11 cellular contexts compared by ENCODE assay signal in the genomic region with DNA sequence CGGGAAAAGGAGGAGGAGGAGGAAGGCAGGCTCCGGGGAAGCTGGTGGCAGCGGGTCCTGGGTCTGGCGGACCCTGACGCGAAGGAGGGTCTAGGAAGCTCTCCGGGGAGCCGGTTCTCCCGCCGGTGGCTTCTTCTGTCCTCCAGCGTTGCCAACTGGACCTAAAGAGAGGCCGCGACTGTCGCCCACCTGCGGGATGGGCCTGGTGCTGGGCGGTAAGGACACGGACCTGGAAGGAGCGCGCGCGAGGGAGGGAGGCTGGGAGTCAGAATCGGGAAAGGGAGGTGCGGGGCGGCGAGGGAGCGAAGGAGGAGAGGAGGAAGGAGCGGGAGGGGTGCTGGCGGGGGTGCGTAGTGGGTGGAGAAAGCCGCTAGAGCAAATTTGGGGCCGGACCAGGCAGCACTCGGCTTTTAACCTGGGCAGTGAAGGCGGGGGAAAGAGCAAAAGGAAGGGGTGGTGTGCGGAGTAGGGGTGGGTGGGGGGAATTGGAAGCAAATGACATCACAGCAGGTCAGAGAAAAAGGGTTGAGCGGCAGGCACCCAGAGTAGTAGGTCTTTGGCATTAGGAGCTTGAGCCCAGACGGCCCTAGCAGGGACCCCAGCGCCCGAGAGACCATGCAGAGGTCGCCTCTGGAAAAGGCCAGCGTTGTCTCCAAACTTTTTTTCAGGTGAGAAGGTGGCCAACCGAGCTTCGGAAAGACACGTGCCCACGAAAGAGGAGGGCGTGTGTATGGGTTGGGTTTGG. TPM values are rescaled to one million over a fixed set of nuclear protein-coding genes. Genes with fewer than 3 reads are reported as not detected.
A peak's percentile ranks its signal among the peaks of the same experiment; 100 is the strongest.
DNase-seq lines count a peak whose midpoint lies in the region; ATAC-seq and TF ChIP-seq lines count a peak whose summit lies in the region.
"Had no signal": no experiment of that assay in that cellular context is flagged by ENCODE, and none has a peak within 500 bp of the region (broad histone marks: within the 10 kb centered on the region; RNA-seq: fewer than 3 reads in every experiment).

A gene (plus strand): TSS at position 546 of the 745 bp plus-strand sequence. CDS start 70 bp downstream, at position 616.

- H3K4me3 ChIP-seq in body of pancreas, result peak within 1 kb of the TSS; percentile 31 to 35
- peak within 1 kb of the TSS; percentile 65 for H3K4me3 ChIP-seq in iPS-11a (ENCODE audit: low read depth, low read length)
- H3K4me3 ChIP-seq: BLaER1 treated with 17β-estradiol and CSF1 and Interleukin-3, amounts not matched to agents 10 nM and 100 nM had no signal

- no peaks in the 10 kb centered on the region for H3K27me3 Mint-ChIP-seq in Calu3 (ENCODE audit: unreplicated experiment)

- CTCF ChIA-PET in Calu3 (lab: Charles Lee), result interaction anchor here (0.6 to 2.0 kb wide), 8 partner anchors 10 to 458 kb away, joined by 3 to 9 read pairs (median 4); no protein-coding TSS in a partner anchor

- ATAC-seq in body of pancreas (peak; percentile 84), HG03135 (IDR thresholded peaks at IDR 0.05; ENCODE audit: unreplicated experiment) (no peak), HG03457 (IDR thresholded peaks at IDR 0.05; ENCODE audit: unreplicated experiment) (no peak)
- ATAC-seq: activated T-cell treated with anti-CD3 and anti-CD28 coated beads, Interleukin-2, amount 50 U/mL, for 4 hours had no signal

- H3K4me3 Mint-ChIP-seq in Calu3 (ENCODE audit: low read depth, unreplicated experiment), result peak within 1 kb of the TSS; percentile 97
- H3K4me3 Mint-ChIP-seq: activated T-cell treated with anti-CD3 and anti-CD28 coated beads, Interleukin-2, amount 50 U/mL, for 4 hours had no signal

- H3K9me3 ChIP-seq in body of pancreas, result no peaks in the 10 kb centered on the region

- no peak for TF ChIP-seq CTCF in Calu3 (IDR thresholded peaks at IDR 0.05; ENCODE audit: unreplicated experiment)
- no peak for TF ChIP-seq CTCF in body of pancreas (IDR thresholded peaks at IDR 0.05)

- H3K4me1 ChIP-seq in body of pancreas, result peaks cover 12% of the 10 kb centered on the region

- DNase-seq in Calu3 (peak; percentile 87), body of pancreas (peak; percentile 63 to 76 (median 68)), posterior cingulate gyrus (peak in 7 of 10 donors; percentile 8 to 84 (median 29)), RPMI8226 (no peak), NCI-H1930 (lab: John Stamatoyannopoulos, UW) (no peak)
- DNase-seq: activated T-cell treated with anti-CD3 and anti-CD28 coated beads, Interleukin-2, amount 50 U/mL, for 4 hours; stimulated activated CD4-positive, alpha-beta T cell treated with anti-CD3 and anti-CD28 coated beads, Interleukin-1b, Interleukin-23, amount 100 ng/mL, for 48 hours had no signal

- peak within 1 kb of the TSS; percentile 98 for H3K27ac Mint-ChIP-seq in Calu3 (ENCODE audit: unreplicated experiment)

- intact Hi-C loops in Calu3 (cut with micrococcal nuclease; ENCODE audit: unreplicated experiment), result no loop called here
- intact Hi-C loops in body of pancreas (cut with DNase I), result no loop called here
- intact Hi-C loops in posterior cingulate gyrus (cut with DNase I), result no loop called here

- no peaks in the 10 kb centered on the region for H3K36me3 ChIP-seq in body of pancreas (replicated peaks in 1 of 2; ENCODE audit: insufficient read depth in 1 of 2, low read depth in 2 of 2)
- H3K36me3 ChIP-seq: BLaER1 treated with 17β-estradiol and CSF1 and Interleukin-3, amounts not matched to agents 10 nM and 100 nM had no signal

- H3K4me1 Mint-ChIP-seq in Calu3 (ENCODE audit: low read depth, unreplicated experiment), result peaks cover 31% of the 10 kb centered on the region

- BruUV-seq in Calu3 (replicated peaks; lab: Mats Ljungman, UMichigan), result no TSS peak

- peak within 1 kb of the TSS; percentile 18 to 85 (median 82) for H3K27ac ChIP-seq in body of pancreas
- H3K27ac ChIP-seq: BLaER1 treated with 17β-estradiol and CSF1 and Interleukin-3, amounts not matched to agents 10 nM and 100 nM had no signal

- H3K9me3 Mint-ChIP-seq in Calu3 (ENCODE audit: low read depth, unreplicated experiment), result no peaks in the 10 kb centered on the region
- H3K9me3 Mint-ChIP-seq: activated T-cell treated with anti-CD3 and anti-CD28 coated beads, Interleukin-2, amount 50 U/mL, for 4 hours had no signal

- H3K27me3 ChIP-seq in body of pancreas, result peaks cover 0 to 6% of the 10 kb centered on the region in 2 donors
- H3K27me3 ChIP-seq: BLaER1 treated with 17β-estradiol and CSF1 and Interleukin-3, amounts not matched to agents 10 nM and 100 nM had no signal

- H3K36me3 Mint-ChIP-seq in Calu3 (ENCODE audit: insufficient read depth, unreplicated experiment), result peaks cover 65% of the 10 kb centered on the region

- peak in 2 of 3 donors; percentile 89 to 94 for TF ChIP-seq POLR2A in body of pancreas (IDR thresholded peaks at IDR 0.05)

- 1% methylated on average over 45 of the region's 45 CpGs for WGBS in body of pancreas, 2 donors

RNA-seq across cellular contexts. Expression of the gene that starts here (rescaled TPM):
- 267 and 502 TPM in 2 replicates for total RNA-seq in Calu3 (2022)
- 100 to 1,000 TPM; 251 to 329 TPM for total RNA-seq in body of pancreas

Comparison
In these comparisons a context has a peak if more than half of its experiments do, and no peak if none do; other contexts are left out.
1. DNase-seq: peak in Calu3 (single experiment), body of pancreas (4 of 4) and posterior cingulate gyrus (7 of 10); none in RPMI8226 (single experiment) and NCI-H1930 (0 of 2).